Comparison of ENCODE assay signal across 8 cellular contexts in the genomic region with DNA sequence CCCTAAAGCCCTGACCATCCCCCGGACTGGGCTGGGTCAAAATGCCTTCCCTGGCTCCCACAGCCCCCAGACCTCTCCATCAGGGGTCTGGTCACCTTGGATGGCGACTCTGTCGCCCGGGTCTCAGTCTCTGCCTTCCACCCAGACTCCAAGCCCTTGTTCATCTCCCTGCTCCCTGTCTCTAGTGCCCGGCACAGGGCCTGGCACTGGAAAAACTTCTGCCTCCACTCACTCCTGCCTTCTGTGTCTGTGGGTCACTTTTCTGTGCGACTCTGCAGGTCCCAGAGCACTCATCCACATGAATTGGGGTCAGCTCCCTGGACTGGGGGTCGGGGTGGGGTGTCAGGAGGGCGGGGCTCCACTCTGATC. TPM values are rescaled to one million over a fixed set of nuclear protein-coding genes. Genes with fewer than 3 reads are reported as not detected.
DNase-seq lines count a peak whose midpoint lies in the region; ATAC-seq and TF ChIP-seq lines count a peak whose summit lies in the region.

No MANE protein-coding gene starts in this region.

- no peaks in the 10 kb centered on the region for H3K9me3 Mint-ChIP-seq in activated T-helper 17 cell treated with anti-CD3 and anti-CD28 coated beads, Interleukin-2, amount 50 U/mL, for 72 hours
- H3K9me3 Mint-ChIP-seq in stimulated activated effector memory CD8-positive, alpha-beta T cell treated with anti-CD3 and anti-CD28 coated beads, Interleukin-12 subunit alpha, Interleukin-12 subunit beta, amount 100 ng/mL, for 72 hours: no peaks in the 10 kb centered on the region

- H3K27me3 Mint-ChIP-seq in activated T-helper 17 cell treated with anti-CD3 and anti-CD28 coated beads, Interleukin-2, amount 50 U/mL, for 72 hours: no peaks in the 10 kb centered on the region

- CTCF ChIA-PET in GM10248 (lab: Yijun Ruan, JAX): no interaction called here

- H3K4me3 Mint-ChIP-seq in activated T-helper 17 cell treated with anti-CD3 and anti-CD28 coated beads, Interleukin-2, amount 50 U/mL, for 72 hours: peak overlapping the region; percentile 76
- H3K4me3 Mint-ChIP-seq in stimulated activated effector memory CD8-positive, alpha-beta T cell treated with anti-CD3 and anti-CD28 coated beads, Interleukin-12 subunit alpha, Interleukin-12 subunit beta, amount 100 ng/mL, for 72 hours: peak overlapping the region; percentile 83

- H3K4me3 ChIP-seq in HL-60 (replicated peaks; ENCODE audit: insufficient read depth, low read length) (peak overlapping the region; percentile 70), iPS-15b (ENCODE audit: low read depth, low read length) (peak overlapping the region; percentile 82)

- no peak for ATAC-seq in activated T-helper 17 cell treated with anti-CD3 and anti-CD28 coated beads, Interleukin-2, amount 50 U/mL, for 72 hours (replicated peaks)
- ATAC-seq in stimulated activated effector memory CD8-positive, alpha-beta T cell treated with anti-CD3 and anti-CD28 coated beads, Interleukin-12 subunit alpha, Interleukin-12 subunit beta, amount 100 ng/mL, for 72 hours: no peak
- ATAC-seq in HG03565 (IDR thresholded peaks at IDR 0.05; ENCODE audit: unreplicated experiment) (no peak), GM21717 (IDR thresholded peaks at IDR 0.05; ENCODE audit: unreplicated experiment) (no peak)

- peak overlapping the region; percentile 91 for H3K27ac Mint-ChIP-seq in activated T-helper 17 cell treated with anti-CD3 and anti-CD28 coated beads, Interleukin-2, amount 50 U/mL, for 72 hours
- peak overlapping the region; percentile 98 for H3K27ac Mint-ChIP-seq in stimulated activated effector memory CD8-positive, alpha-beta T cell treated with anti-CD3 and anti-CD28 coated beads, Interleukin-12 subunit alpha, Interleukin-12 subunit beta, amount 100 ng/mL, for 72 hours

- H3K36me3 ChIP-seq in iPS-15b (ENCODE audit: control insufficient read depth, insufficient read depth, low read length): peaks cover 9% of the 10 kb centered on the region

- DNase-seq in HL-60 (ENCODE audit: low read depth in 1 of 2, low spot score in 1 of 2) (no peak), GM10248 (ENCODE audit: extremely low spot score) (no peak)
- DNase-seq in stimulated activated effector memory CD8-positive, alpha-beta T cell treated with anti-CD3 and anti-CD28 coated beads, Interleukin-12 subunit alpha, Interleukin-12 subunit beta, amount 100 ng/mL, for 72 hours (ENCODE audit: low spot score in 2 of 2): peak in 1 of 2 donors; percentile 57
- DNase-seq in effector CD4-positive, alpha-beta T cell: no peak

- H3K27me3 ChIP-seq in HL-60 (ENCODE audit: insufficient read depth, poor library complexity, severe bottlenecking) (no peaks in the 10 kb centered on the region), iPS-15b (ENCODE audit: control insufficient read depth, insufficient read depth, low read length) (no peaks in the 10 kb centered on the region)

- peak overlapping the region; percentile 94 for H3K27ac ChIP-seq in HL-60 (replicated peaks)

- peaks cover under 1% of the 10 kb centered on the region for H3K4me1 Mint-ChIP-seq in activated T-helper 17 cell treated with anti-CD3 and anti-CD28 coated beads, Interleukin-2, amount 50 U/mL, for 72 hours
- peaks cover 40% of the 10 kb centered on the region for H3K4me1 Mint-ChIP-seq in stimulated activated effector memory CD8-positive, alpha-beta T cell treated with anti-CD3 and anti-CD28 coated beads, Interleukin-12 subunit alpha, Interleukin-12 subunit beta, amount 100 ng/mL, for 72 hours

- H3K9ac ChIP-seq in iPS-15b (ENCODE audit: low read depth, low read length): peak overlapping the region; percentile 92

- POLR2A ChIA-PET in GM10248 (lab: Yijun Ruan, JAX): interaction anchor here (0.6 to 0.7 kb wide), 2 partner anchors 610 to 1698 kb away, joined by 4 to 5 read pairs; no protein-coding TSS in a partner anchor

- TF ChIP-seq CTCF in HL-60 (IDR thresholded peaks at IDR 0.05; ENCODE audit: insufficient read depth, low read length) (no peak), GM10248 (IDR thresholded peaks at IDR 0.05; ENCODE audit: control extremely low read depth, extremely low read depth, low read depth, missing control alignments) (no peak)

- H3K36me3 Mint-ChIP-seq in activated T-helper 17 cell treated with anti-CD3 and anti-CD28 coated beads, Interleukin-2, amount 50 U/mL, for 72 hours (ENCODE audit: low read depth): peaks cover 19% of the 10 kb centered on the region
- peaks cover 37% of the 10 kb centered on the region for H3K36me3 Mint-ChIP-seq in stimulated activated effector memory CD8-positive, alpha-beta T cell treated with anti-CD3 and anti-CD28 coated beads, Interleukin-12 subunit alpha, Interleukin-12 subunit beta, amount 100 ng/mL, for 72 hours

- no peaks in the 10 kb centered on the region for H3K9me3 ChIP-seq in iPS-15b (ENCODE audit: control insufficient read depth, insufficient read depth, low read length)

- H3K4me1 ChIP-seq in iPS-15b (ENCODE audit: control insufficient read depth, insufficient read depth, low read length): peaks cover 3% of the 10 kb centered on the region

RNA-seq across cellular contexts. Expression of a gene that starts 1.1 kb away (rescaled TPM):
- total RNA-seq in activated T-helper 17 cell treated with anti-CD3 and anti-CD28 coated beads, Interleukin-2, amount 50 U/mL, for 72 hours: 10 to 100 TPM; 27.8 to 33.2 TPM

RNA-seq across cellular contexts. Expression of a gene that starts 21.1 kb away (rescaled TPM):
- 10 to 100 TPM; 22.8 to 29.2 TPM for total RNA-seq in activated T-helper 17 cell treated with anti-CD3 and anti-CD28 coated beads, Interleukin-2, amount 50 U/mL, for 72 hours

RNA-seq across cellular contexts. Expression of a gene that starts 55.8 kb away (rescaled TPM):
- total RNA-seq in activated T-helper 17 cell treated with anti-CD3 and anti-CD28 coated beads, Interleukin-2, amount 50 U/mL, for 72 hours: not detected
